10 cellular contexts compared by ENCODE assay signal in genomic region chr19:43594081-43594697, GRCh38. TPM values are rescaled to one million over a fixed set of nuclear protein-coding genes. Genes with fewer than 3 reads are reported as not detected.
DNase-seq lines count a peak whose midpoint lies in the region; ATAC-seq, FAIRE-seq and TF ChIP-seq lines count a peak whose summit lies in the region.
"Had no signal": no experiment of that assay in that cellular context is flagged by ENCODE, and none has a peak within 500 bp of the region (broad histone marks: within the 10 kb centered on the region; RNA-seq: fewer than 3 reads in every experiment).

No MANE protein-coding gene starts in this region.

- H3K4me1 Mint-ChIP-seq in mesothelial cell of epicardium: peaks cover 29% of the 10 kb centered on the region

- RAD21 ChIA-PET in GM12878 (lab: Charles Lee; ENCODE audit: unreplicated experiment): interaction anchor here (0.7 to 4.8 kb wide), 21 partner anchors 10 to 215 kb away, joined by 3 to 92 read pairs (median 9); partner anchors contain the start of genes ETHE1, PINLYP, XRCC1 and ZNF575

- H3K36me3 ChIP-seq in cardiac muscle cell (no peaks in the 10 kb centered on the region), GM12878 (ENCODE audit: control insufficient read depth in 2 of 2, insufficient read depth in 2 of 2, low read length in 1 of 2) (peaks cover 5 to 11% of the 10 kb centered on the region in 2 experiments; a peak in 3 of 4 replicates), urinary bladder (ENCODE audit: insufficient read depth) (peaks cover 5% of the 10 kb centered on the region)

- H3K9ac ChIP-seq in GM12878 (ENCODE audit: control insufficient read depth, insufficient read depth, low read length): peak overlapping the region; percentile 91

- H4K20me1 ChIP-seq in GM12878 (ENCODE audit: control insufficient read depth, insufficient read depth): no peaks in the 10 kb centered on the region

- H3K36me3 Mint-ChIP-seq in mesothelial cell of epicardium: peaks cover 17% of the 10 kb centered on the region

- no peak overlapping the region for H3K27ac ChIP-seq in cardiac muscle cell
- H3K27ac ChIP-seq in GM12878 (ENCODE audit: control insufficient read depth, insufficient read depth): no peak overlapping the region
- H3K27ac ChIP-seq in urinary bladder (ENCODE audit: low read depth): no peak overlapping the region

- peaks cover 37% of the 10 kb centered on the region for H3K79me2 ChIP-seq in GM12878 (ENCODE audit: control insufficient read depth, insufficient read depth, low read length)

- WGBS in GM12878 (ENCODE audit: insufficient coverage, insufficient replicate concordance, low lambda C conversion rate, missing lambda C conversion rate): 82% methylated on average over 10 of the region's 10 CpGs
- 89% methylated on average over 10 of the region's 10 CpGs for WGBS in urinary bladder

- intact Hi-C loops in Right ventricle myocardium superior (cut with DNase I): no loop called here
- intact Hi-C loops in GM12878 (cut with micrococcal nuclease; ENCODE audit: unreplicated experiment): loop anchor here (1.0 to 2.0 kb wide), 3 partner anchors 39 to 187 kb away; partner anchors contain the start of gene KCNN4

- H3K4me2 ChIP-seq in GM12878 (ENCODE audit: control insufficient read depth, insufficient read depth): no peak overlapping the region; the same call in 1 of the 2 replicates

- H3K27me3 Mint-ChIP-seq in mesothelial cell of epicardium (ENCODE audit: low read depth): no peaks in the 10 kb centered on the region

- ATAC-seq in Right ventricle myocardium superior (ENCODE audit: poor library complexity) (no peak), GM12878 (no peak), HG03097 (IDR thresholded peaks at IDR 0.05; ENCODE audit: low FRiP score, unreplicated experiment) (no peak), HG02884 (IDR thresholded peaks at IDR 0.05; ENCODE audit: unreplicated experiment) (no peak)

- peak overlapping the region; percentile 98 for H3K4me3 Mint-ChIP-seq in mesothelial cell of epicardium

- no peak for TF ChIP-seq POLR2A in GM12878 (IDR thresholded peaks at IDR 0.05; ENCODE audit: low read depth, low read length)

- SMC1A ChIA-PET in GM12878 (lab: Charles Lee; ENCODE audit: uncharacterized antibody, unreplicated experiment): interaction anchor here (0.5 to 5.4 kb wide), 23 partner anchors 11 to 449 kb away, joined by 3 to 59 read pairs (median 5); partner anchors contain the start of genes PHLDB3, PINLYP, XRCC1 and ZNF575

- no peak for TF ChIP-seq RAD21 in GM12878 (IDR thresholded peaks at IDR 0.05; ENCODE audit: insufficient read depth, low read depth, low read length)

- no peaks in the 10 kb centered on the region for H3K9me3 ChIP-seq in cardiac muscle cell (ENCODE audit: low read depth)
- H3K9me3 ChIP-seq in GM12878 (replicated peaks; ENCODE audit: control insufficient read depth, insufficient read depth, low read length): no peaks in the 10 kb centered on the region

- no peaks in the 10 kb centered on the region for H3K27me3 ChIP-seq in cardiac muscle cell
- H3K27me3 ChIP-seq in GM12878 (replicated peaks in 1 of 2; ENCODE audit: control insufficient read depth in 2 of 2, insufficient read depth in 2 of 2, low read length in 1 of 2): no peaks in the 10 kb centered on the region

- POLR2A ChIA-PET in GM12878 (lab: Charles Lee): interaction anchor here (0.5 to 3.7 kb wide), 7 partner anchors 10 to 162 kb away, joined by 3 to 22 read pairs (median 3); partner anchors contain the start of genes PINLYP, XRCC1 and ZNF575

- H3K4me1 ChIP-seq in cardiac muscle cell (ENCODE audit: low read depth): peaks cover 3% of the 10 kb centered on the region
- H3K4me1 ChIP-seq in GM12878 (ENCODE audit: control insufficient read depth, insufficient read depth, low read length): peaks cover 7% of the 10 kb centered on the region; the same call in 1 of the 2 replicates
- no peaks in the 10 kb centered on the region for H3K4me1 ChIP-seq in urinary bladder (ENCODE audit: insufficient read depth)

- H3K27ac Mint-ChIP-seq in mesothelial cell of epicardium: peak overlapping the region; percentile 81

- H3K4me3 ChIP-seq in cardiac muscle cell: peak overlapping the region; percentile 52
- peak overlapping the region; percentile 32; the same call in 1 of the 2 replicates for H3K4me3 ChIP-seq in GM12878
- peak overlapping the region; percentile 53 for H3K4me3 ChIP-seq in urinary bladder (ENCODE audit: low read depth, low read length)

- BruUV-seq in GM12878 (replicated peaks; lab: Mats Ljungman, UMichigan): no TSS peak

- in situ Hi-C loops in GM12878 (cut with MboI): no loop called here

- no peak for DNase-seq in cardiac muscle cell (ENCODE audit: low read depth in 1 of 2, low spot score in 1 of 2)
- no peak for DNase-seq in Right ventricle myocardium superior
- DNase-seq in GM12878 (ENCODE audit: low read depth, low spot score): no peak
- DNase-seq in mesothelial cell of epicardium (ENCODE audit: low spot score in 2 of 2, unreplicated experiment in 2 of 2): no peak
- DNase-seq in NOMO-1 (lab: John Stamatoyannopoulos, UW; ENCODE audit: unreplicated experiment in 2 of 2): no peak

- H2AFZ ChIP-seq in GM12878 (ENCODE audit: control insufficient read depth, low read depth, low read length): no peak overlapping the region

- no peak for FAIRE-seq in GM12878 (lab: Jason Lieb, UNC)
- FAIRE-seq: D721Med, H1 had no signal

- CTCF ChIA-PET in GM12878 (lab: Yijun Ruan, JAX): interaction anchor here (0.5 to 6.6 kb wide), 36 partner anchors 8 to 618 kb away, joined by 3 to 169 read pairs (median 5); partner anchors contain the start of genes ETHE1, PINLYP, SMG9 and XRCC1

- no peak for TF ChIP-seq EP300 in GM12878 (IDR thresholded peaks at IDR 0.05; ENCODE audit: borderline replicate concordance in 1 of 2, control insufficient read depth in 1 of 2, low read depth in 2 of 2, low read length in 2 of 2)

- TF ChIP-seq CTCF in cardiac muscle cell (IDR thresholded peaks at IDR 0.05; ENCODE audit: low read depth, low read length) (no peak), GM12878 (IDR thresholded peaks at IDR 0.05 in 2 of 3, conservative IDR thresholded peaks at IDR 0.05 in 1 of 3; ENCODE audit: control insufficient read depth in 2 of 3, extremely low read depth in 1 of 3, insufficient read depth in 1 of 3, low read depth in 3 of 3, low read length in 3 of 3) (no peak), mesothelial cell of epicardium (IDR thresholded peaks at IDR 0.05; ENCODE audit: unreplicated experiment) (no peak)

- no peaks in the 10 kb centered on the region for H3K9me3 Mint-ChIP-seq in mesothelial cell of epicardium

RNA-seq across cellular contexts. Expression of gene IRGQ, which starts 1.7 kb away (rescaled TPM):
- 39.0 and 49.6 TPM in 2 replicates for total RNA-seq in cardiac muscle cell
- 21.1 and 22.4 TPM in 2 replicates for polyA plus RNA-seq in cardiac muscle cell
- 16.7 TPM for total RNA-seq in Right ventricle myocardium superior
- total RNA-seq in GM12878 (2013; cell fraction: nucleolus; rRNA removed): 18.7 and 23.2 TPM in 2 replicates
- 10.8 and 10.9 TPM in 2 replicates for total RNA-seq in GM12878 (2014; rRNA removed)
- 8.7 and 9.2 TPM in 2 replicates for total RNA-seq in GM12878 (2014; rRNA removed; fragmentation: Illumina TruSeq; extraction: Trizol)
- 20.8 and 21.4 TPM in 2 replicates for total RNA-seq in GM12878 (2021)
- polyA plus RNA-seq in GM12878 (2011; ENCODE audit: low read depth): 5.4 TPM
- 9.2 and 11.3 TPM in 2 replicates for polyA plus RNA-seq in GM12878 (2011; rRNA removed)
- polyA plus RNA-seq in GM12878 (2011; cell fraction: cytosol; rRNA removed): 9.1 and 10.7 TPM in 2 replicates
- 8.2 and 11.4 TPM in 2 replicates for polyA plus RNA-seq in GM12878 (2011; cell fraction: nucleus; rRNA removed)
- 4.3 and 5.1 TPM in 2 replicates for polyA plus RNA-seq in GM12878 (2012)
- 6.0 and 8.6 TPM in 2 replicates for polyA plus RNA-seq in GM12878 (2014; fragmentation: Illumina TruSeq; extraction: Trizol)
- 10 to 100 TPM in 1 of 2 experiments, 1 to 10 TPM in 1; 3.3 to 10.7 TPM for polyA plus RNA-seq in GM12878 (2014; fragmentation: Nextera tagmentation; extraction: Ambion mirVana)
- 7.9 and 9.3 TPM in 2 replicates for polyA plus RNA-seq in GM12878 (2014; rRNA removed)
- polyA plus RNA-seq in GM12878 (2016; fragmentation: Nextera tagmentation; extraction: Ambion mirVana): 1 to 10 TPM; 5.1 to 5.5 TPM
- 11.3 and 16.9 TPM in 2 replicates for polyA minus RNA-seq in GM12878 (2011; rRNA and poly(A)+ RNA removed)
- polyA minus RNA-seq in GM12878 (2011; cell fraction: cytosol; rRNA and poly(A)+ RNA removed): 5.4 and 5.6 TPM in 2 replicates
- 2.2 and 5.1 TPM in 2 replicates for polyA minus RNA-seq in GM12878 (2011; cell fraction: nucleus; rRNA and poly(A)+ RNA removed)
- 41.1 to 42.2 TPM (median 41.4 TPM) in 3 replicates for total RNA-seq in mesothelial cell of epicardium
- 26.2 TPM for total RNA-seq in urinary bladder
- 5.9 TPM for polyA plus RNA-seq in urinary bladder

RNA-seq across cellular contexts. Expression of gene ZNF576, which starts 2.2 kb away (rescaled TPM):
- 12.5 and 12.6 TPM in 2 replicates for total RNA-seq in cardiac muscle cell
- 13.1 and 14.6 TPM in 2 replicates for polyA plus RNA-seq in cardiac muscle cell
- total RNA-seq in Right ventricle myocardium superior: 12.3 TPM
- 17.9 and 19.3 TPM in 2 replicates for total RNA-seq in GM12878 (2013; cell fraction: nucleolus; rRNA removed)
- total RNA-seq in GM12878 (2014; rRNA removed): 12.6 and 13.4 TPM in 2 replicates
- 8.6 and 9.6 TPM in 2 replicates for total RNA-seq in GM12878 (2014; rRNA removed; fragmentation: Illumina TruSeq; extraction: Trizol)
- 17.9 and 18.8 TPM in 2 replicates for total RNA-seq in GM12878 (2021)
- 2.4 TPM for polyA plus RNA-seq in GM12878 (2011; ENCODE audit: low read depth)
- polyA plus RNA-seq in GM12878 (2011; rRNA removed): 4.9 and 8.1 TPM in 2 replicates
- polyA plus RNA-seq in GM12878 (2011; cell fraction: cytosol; rRNA removed): 13.8 and 22.0 TPM in 2 replicates
- 15.1 and 16.6 TPM in 2 replicates for polyA plus RNA-seq in GM12878 (2011; cell fraction: nucleus; rRNA removed)
- 8.5 and 9.0 TPM in 2 replicates for polyA plus RNA-seq in GM12878 (2012)
- polyA plus RNA-seq in GM12878 (2014; fragmentation: Illumina TruSeq; extraction: Trizol): 3.6 and 7.4 TPM in 2 replicates
- 10 to 100 TPM; 13.2 to 15.2 TPM for polyA plus RNA-seq in GM12878 (2014; fragmentation: Nextera tagmentation; extraction: Ambion mirVana)
- 18.5 and 18.6 TPM in 2 replicates for polyA plus RNA-seq in GM12878 (2014; rRNA removed)
- 10 to 100 TPM; 29.5 to 29.8 TPM for polyA plus RNA-seq in GM12878 (2016; fragmentation: Nextera tagmentation; extraction: Ambion mirVana)
- polyA minus RNA-seq in GM12878 (2011; rRNA and poly(A)+ RNA removed): 9.4 and 16.7 TPM in 2 replicates
- polyA minus RNA-seq in GM12878 (2011; cell fraction: cytosol; rRNA and poly(A)+ RNA removed): 3.5 and 4.7 TPM in 2 replicates
- 13.3 and 23.2 TPM in 2 replicates for polyA minus RNA-seq in GM12878 (2011; cell fraction: nucleus; rRNA and poly(A)+ RNA removed)
- total RNA-seq in mesothelial cell of epicardium: 11.4 to 12.6 TPM (median 12.6 TPM) in 3 replicates
- 5.1 TPM for total RNA-seq in urinary bladder
- 19.2 TPM for polyA plus RNA-seq in urinary bladder

RNA-seq across cellular contexts. Expression of gene SRRM5, which starts 17.7 kb away (rescaled TPM):
- total RNA-seq in cardiac muscle cell (0.18 and 0.30 TPM in 2 replicates), Right ventricle myocardium superior (0.13 TPM), GM12878 (2014; rRNA removed) (0.06 and 0.11 TPM in 2 replicates), GM12878 (2014; rRNA removed; fragmentation: Illumina TruSeq; extraction: Trizol) (0.18 TPM in 2 replicates), GM12878 (2021) (0.08 and 0.19 TPM in 2 replicates), mesothelial cell of epicardium (0.36 to 0.63 TPM (median 0.58 TPM) in 3 replicates), urinary bladder (not detected)
- polyA plus RNA-seq in cardiac muscle cell (0.50 TPM in 1 of 2 replicates, not detected in the other), GM12878 (2011; rRNA removed) (0.11 TPM in 1 of 2 replicates, not detected in the other), GM12878 (2014; fragmentation: Illumina TruSeq; extraction: Trizol) (0.16 and 0.31 TPM in 2 replicates), GM12878 (2014; fragmentation: Nextera tagmentation; extraction: Ambion mirVana) (not detected), GM12878 (2014; rRNA removed) (0.32 and 0.43 TPM in 2 replicates), GM12878 (2016; fragmentation: Nextera tagmentation; extraction: Ambion mirVana) (under 1 TPM; 0.37 to 0.38 TPM), urinary bladder (0.23 TPM)
- 0.83 and 1.2 TPM in 2 replicates for total RNA-seq in GM12878 (2013; cell fraction: nucleolus; rRNA removed)
- polyA plus RNA-seq in GM12878 (2011; ENCODE audit: low read depth): not detected
- polyA plus RNA-seq in GM12878 (2011; cell fraction: cytosol; rRNA removed): 0.07 and 0.10 TPM in 2 replicates
- polyA plus RNA-seq in GM12878 (2011; cell fraction: nucleus; rRNA removed): 0.25 and 0.33 TPM in 2 replicates
- polyA plus RNA-seq in GM12878 (2012): 0.21 and 0.31 TPM in 2 replicates
- polyA minus RNA-seq in GM12878 (2011; rRNA and poly(A)+ RNA removed): 0.05 TPM in 1 of 2 replicates, not detected in the other
- not detected in 2 replicates for polyA minus RNA-seq in GM12878 (2011; cell fraction: cytosol; rRNA and poly(A)+ RNA removed)
- polyA minus RNA-seq in GM12878 (2011; cell fraction: nucleus; rRNA and poly(A)+ RNA removed): 0.12 and 0.29 TPM in 2 replicates

RNA-seq across cellular contexts. Expression of gene PINLYP, which starts 18.6 kb away (rescaled TPM):
- 9.2 and 12.1 TPM in 2 replicates for total RNA-seq in cardiac muscle cell
- polyA plus RNA-seq in cardiac muscle cell: 8.7 and 12.8 TPM in 2 replicates
- total RNA-seq in Right ventricle myocardium superior: 0.46 TPM
- total RNA-seq in GM12878 (2013; cell fraction: nucleolus; rRNA removed): 0.54 and 1.9 TPM in 2 replicates
- 5.0 and 10.1 TPM in 2 replicates for total RNA-seq in GM12878 (2014; rRNA removed)
- 5.9 and 6.3 TPM in 2 replicates for total RNA-seq in GM12878 (2014; rRNA removed; fragmentation: Illumina TruSeq; extraction: Trizol)
- 6.4 and 6.9 TPM in 2 replicates for total RNA-seq in GM12878 (2021)
- polyA plus RNA-seq in GM12878 (2011; ENCODE audit: low read depth): 20.1 TPM
- polyA plus RNA-seq in GM12878 (2011; rRNA removed): 0.65 and 1.0 TPM in 2 replicates
- 1.3 and 1.4 TPM in 2 replicates for polyA plus RNA-seq in GM12878 (2011; cell fraction: cytosol; rRNA removed)
- polyA plus RNA-seq in GM12878 (2011; cell fraction: nucleus; rRNA removed): 1.9 and 2.7 TPM in 2 replicates
- 10.7 and 10.8 TPM in 2 replicates for polyA plus RNA-seq in GM12878 (2012)
- 12.8 and 13.7 TPM in 2 replicates for polyA plus RNA-seq in GM12878 (2014; fragmentation: Illumina TruSeq; extraction: Trizol)
- 10 to 100 TPM; 23.0 to 26.9 TPM for polyA plus RNA-seq in GM12878 (2014; fragmentation: Nextera tagmentation; extraction: Ambion mirVana)
- polyA plus RNA-seq in GM12878 (2014; rRNA removed): 12.2 and 12.7 TPM in 2 replicates
- polyA plus RNA-seq in GM12878 (2016; fragmentation: Nextera tagmentation; extraction: Ambion mirVana): 10 to 100 TPM; 10.6 to 12.4 TPM
- polyA minus RNA-seq in GM12878 (2011; rRNA and poly(A)+ RNA removed): 0.31 and 0.59 TPM in 2 replicates
- polyA minus RNA-seq in GM12878 (2011; cell fraction: cytosol; rRNA and poly(A)+ RNA removed): not detected in 2 replicates
- polyA minus RNA-seq in GM12878 (2011; cell fraction: nucleus; rRNA and poly(A)+ RNA removed): not detected in 2 replicates
- 12.6 to 14.5 TPM (median 13.8 TPM) in 3 replicates for total RNA-seq in mesothelial cell of epicardium
- total RNA-seq in urinary bladder: 11.4 TPM
- polyA plus RNA-seq in urinary bladder: 14.6 TPM

RNA-seq across cellular contexts. Expression of gene XRCC1, which starts 18.9 kb away (rescaled TPM):
- 82.5 and 85.3 TPM in 2 replicates for total RNA-seq in cardiac muscle cell
- 52.0 and 52.7 TPM in 2 replicates for polyA plus RNA-seq in cardiac muscle cell
- 12.4 TPM for total RNA-seq in Right ventricle myocardium superior
- 22.9 and 26.0 TPM in 2 replicates for total RNA-seq in GM12878 (2013; cell fraction: nucleolus; rRNA removed)
- total RNA-seq in GM12878 (2014; rRNA removed): 39.3 and 40.1 TPM in 2 replicates
- 23.6 and 27.0 TPM in 2 replicates for total RNA-seq in GM12878 (2014; rRNA removed; fragmentation: Illumina TruSeq; extraction: Trizol)
- total RNA-seq in GM12878 (2021): 30.0 and 34.8 TPM in 2 replicates
- 11.9 TPM for polyA plus RNA-seq in GM12878 (2011; ENCODE audit: low read depth)
- 14.0 and 26.8 TPM in 2 replicates for polyA plus RNA-seq in GM12878 (2011; rRNA removed)
- 37.5 and 45.0 TPM in 2 replicates for polyA plus RNA-seq in GM12878 (2011; cell fraction: cytosol; rRNA removed)
- 28.0 and 40.7 TPM in 2 replicates for polyA plus RNA-seq in GM12878 (2011; cell fraction: nucleus; rRNA removed)
- polyA plus RNA-seq in GM12878 (2012): 28.6 and 29.5 TPM in 2 replicates
- polyA plus RNA-seq in GM12878 (2014; fragmentation: Illumina TruSeq; extraction: Trizol): 16.7 and 32.6 TPM in 2 replicates
- 1 to 10 TPM; 2.0 to 7.5 TPM for polyA plus RNA-seq in GM12878 (2014; fragmentation: Nextera tagmentation; extraction: Ambion mirVana)
- 43.6 and 55.0 TPM in 2 replicates for polyA plus RNA-seq in GM12878 (2014; rRNA removed)
- polyA plus RNA-seq in GM12878 (2016; fragmentation: Nextera tagmentation; extraction: Ambion mirVana): 10 to 100 TPM; 46.9 to 51.1 TPM
- polyA minus RNA-seq in GM12878 (2011; rRNA and poly(A)+ RNA removed): 24.8 and 45.7 TPM in 2 replicates
- polyA minus RNA-seq in GM12878 (2011; cell fraction: cytosol; rRNA and poly(A)+ RNA removed): 20.3 and 26.1 TPM in 2 replicates
- 18.6 and 30.2 TPM in 2 replicates for polyA minus RNA-seq in GM12878 (2011; cell fraction: nucleus; rRNA and poly(A)+ RNA removed)
- 52.3 to 58.5 TPM (median 56.1 TPM) in 3 replicates for total RNA-seq in mesothelial cell of epicardium
- 8.7 TPM for total RNA-seq in urinary bladder
- 25.4 TPM for polyA plus RNA-seq in urinary bladder
